ENCODE assay signal across 16 cellular contexts in genomic region chr20:58297394-58297793, GRCh38. TPM values are rescaled to one million over a fixed set of nuclear protein-coding genes. Genes with fewer than 3 reads are reported as not detected.
DNase-seq lines count a peak whose midpoint lies in the region; ATAC-seq and TF ChIP-seq lines count a peak whose summit lies in the region.
"Had no signal": no experiment of that assay in that cellular context is flagged by ENCODE, and none has a peak within 500 bp of the region (broad histone marks: within the 10 kb centered on the region; RNA-seq: fewer than 3 reads in every experiment).

No MANE protein-coding gene starts in this region.

- H3K4me3 ChIP-seq in endodermal cell (ENCODE audit: low read length), result no peak overlapping the region
- H3K4me3 ChIP-seq in heart left ventricle, result no peak overlapping the region

- H3K9me3 ChIP-seq in endodermal cell (ENCODE audit: control insufficient read depth, low read length) (no peaks in the 10 kb centered on the region), heart left ventricle (no peaks in the 10 kb centered on the region)
- H3K9me3 ChIP-seq: Caco-2 had no signal

- H3K36me3 ChIP-seq in endodermal cell (ENCODE audit: control insufficient read depth, insufficient read depth, low read length), result peaks cover 5% of the 10 kb centered on the region
- H3K36me3 ChIP-seq in heart left ventricle, result peaks cover 0 to 15% (median 0%) of the 10 kb centered on the region in 9 donors

- H3K27me3 ChIP-seq in endodermal cell (ENCODE audit: control insufficient read depth, insufficient read depth, low read length, poor library complexity, severe bottlenecking) (no peaks in the 10 kb centered on the region), heart left ventricle (no peaks in the 10 kb centered on the region)

- H3K9me3 Mint-ChIP-seq in activated CD4-positive, alpha-beta T cell treated with anti-CD3 and anti-CD28 coated beads, Interleukin-2, amount 10 ng/mL, durations not matched to agents 24 days and 14 days, result no peaks in the 10 kb centered on the region
- no peaks in the 10 kb centered on the region for H3K9me3 Mint-ChIP-seq in activated naive CD8-positive, alpha-beta T cell treated with anti-CD3 and anti-CD28 coated beads, Interleukin-2, amount 10 ng/mL, durations not matched to agents 7 days and 5 days
- H3K9me3 Mint-ChIP-seq in activated naive CD8-positive, alpha-beta T cell treated with anti-CD3 and anti-CD28 coated beads for 36 hours, result no peaks in the 10 kb centered on the region
- no peaks in the 10 kb centered on the region for H3K9me3 Mint-ChIP-seq in endodermal cell
- H3K9me3 Mint-ChIP-seq: CD14-positive monocyte; CD8-positive, alpha-beta memory T cell; HFFc6 had no signal

- CTCF ChIA-PET in RWPE1 (lab: Yijun Ruan, JAX), result interaction anchor here (0.8 kb wide), 1 partner anchor 64 kb away, joined by 3 read pairs; no protein-coding TSS in a partner anchor

- H3K4me1 Mint-ChIP-seq in activated CD4-positive, alpha-beta T cell treated with anti-CD3 and anti-CD28 coated beads, Interleukin-2, amount 10 ng/mL, durations not matched to agents 24 days and 14 days, result peaks cover 15% of the 10 kb centered on the region
- H3K4me1 Mint-ChIP-seq in activated naive CD8-positive, alpha-beta T cell treated with anti-CD3 and anti-CD28 coated beads, Interleukin-2, amount 10 ng/mL, durations not matched to agents 7 days and 5 days, result peaks cover 14% of the 10 kb centered on the region
- peaks cover 13% of the 10 kb centered on the region for H3K4me1 Mint-ChIP-seq in activated naive CD8-positive, alpha-beta T cell treated with anti-CD3 and anti-CD28 coated beads for 36 hours
- peaks cover 13% of the 10 kb centered on the region for H3K4me1 Mint-ChIP-seq in endodermal cell

- no peak for TF ChIP-seq POLR2A in heart left ventricle (IDR thresholded peaks at IDR 0.05)

- WGBS in endodermal cell (ENCODE audit: insufficient coverage in 1 of 2, insufficient read length in 1 of 2), 2 experiments, result 0% methylated on average over 1 of the region's 2 CpGs; no CpG with 5 or more reads in 1 of the 2 experiments
- 46 to 71% (median 52%) methylated on average over 2 of the region's 2 CpGs for WGBS in heart left ventricle, 4 donors

- TF ChIP-seq CTCF in endodermal cell (conservative IDR thresholded peaks at IDR 0.05) (no peak), RWPE1 (conservative IDR thresholded peaks at IDR 0.05; ENCODE audit: low read depth) (no peak), heart left ventricle (IDR thresholded peaks at IDR 0.05) (no peak)

- H3K27ac ChIP-seq in endodermal cell (ENCODE audit: low read depth, low read length) (no peak overlapping the region), RWPE1 (no peak overlapping the region), heart left ventricle (no peak overlapping the region)
- H3K27ac ChIP-seq: 22Rv1 had no signal

- no peaks in the 10 kb centered on the region for H3K27me3 Mint-ChIP-seq in activated CD4-positive, alpha-beta T cell treated with anti-CD3 and anti-CD28 coated beads, Interleukin-2, amount 10 ng/mL, durations not matched to agents 24 days and 14 days
- H3K27me3 Mint-ChIP-seq in activated naive CD8-positive, alpha-beta T cell treated with anti-CD3 and anti-CD28 coated beads, Interleukin-2, amount 10 ng/mL, durations not matched to agents 7 days and 5 days, result no peaks in the 10 kb centered on the region
- no peaks in the 10 kb centered on the region for H3K27me3 Mint-ChIP-seq in activated naive CD8-positive, alpha-beta T cell treated with anti-CD3 and anti-CD28 coated beads for 36 hours
- no peaks in the 10 kb centered on the region for H3K27me3 Mint-ChIP-seq in endodermal cell (ENCODE audit: insufficient read depth)
- H3K27me3 Mint-ChIP-seq: CD8-positive, alpha-beta memory T cell had no signal

- no peak overlapping the region for H3K4me3 Mint-ChIP-seq in activated CD4-positive, alpha-beta T cell treated with anti-CD3 and anti-CD28 coated beads, Interleukin-2, amount 10 ng/mL, durations not matched to agents 24 days and 14 days
- no peak overlapping the region for H3K4me3 Mint-ChIP-seq in activated naive CD8-positive, alpha-beta T cell treated with anti-CD3 and anti-CD28 coated beads, Interleukin-2, amount 10 ng/mL, durations not matched to agents 7 days and 5 days
- H3K4me3 Mint-ChIP-seq in activated naive CD8-positive, alpha-beta T cell treated with anti-CD3 and anti-CD28 coated beads for 36 hours, result no peak overlapping the region
- H3K4me3 Mint-ChIP-seq in endodermal cell, result no peak overlapping the region
- H3K4me3 Mint-ChIP-seq: CD14-positive monocyte, HFFc6 had no signal

- H3K9ac ChIP-seq in endodermal cell (ENCODE audit: extremely low read depth, low read length, poor library complexity, severe bottlenecking), result no peak overlapping the region

- H3K4me1 ChIP-seq in endodermal cell (ENCODE audit: control insufficient read depth, insufficient read depth, low read length) (no peaks in the 10 kb centered on the region), heart left ventricle (peaks cover 0 to 4% (median 0%) of the 10 kb centered on the region in 12 donors)

- peak overlapping the region; percentile 46 for H3K27ac Mint-ChIP-seq in activated CD4-positive, alpha-beta T cell treated with anti-CD3 and anti-CD28 coated beads, Interleukin-2, amount 10 ng/mL, durations not matched to agents 24 days and 14 days
- peak overlapping the region; percentile 13 for H3K27ac Mint-ChIP-seq in activated naive CD8-positive, alpha-beta T cell treated with anti-CD3 and anti-CD28 coated beads, Interleukin-2, amount 10 ng/mL, durations not matched to agents 7 days and 5 days
- H3K27ac Mint-ChIP-seq in activated naive CD8-positive, alpha-beta T cell treated with anti-CD3 and anti-CD28 coated beads for 36 hours, result no peak overlapping the region
- peak overlapping the region; percentile 40 for H3K27ac Mint-ChIP-seq in endodermal cell
- H3K27ac Mint-ChIP-seq: HFFc6 had no signal

- POLR2A ChIA-PET in activated naive CD8-positive, alpha-beta T cell treated with anti-CD3 and anti-CD28 coated beads, Interleukin-2, amount 10 ng/mL, durations not matched to agents 7 days and 5 days (lab: Charles Lee), result no interaction called here
- POLR2A ChIA-PET in RWPE1 (lab: Yijun Ruan, JAX; ENCODE audit: low non-redundant PET), result no interaction called here

- no peak for ATAC-seq in activated naive CD8-positive, alpha-beta T cell treated with anti-CD3 and anti-CD28 coated beads, Interleukin-2, amount 10 ng/mL, durations not matched to agents 7 days and 5 days (ENCODE audit: low read depth)
- no peak for ATAC-seq in heart left ventricle

- DNase-seq in activated CD4-positive, alpha-beta T cell treated with anti-CD3 and anti-CD28 coated beads, Interleukin-2, amount 10 ng/mL, durations not matched to agents 24 days and 14 days, result peak; percentile 52
- no peak for DNase-seq in activated CD4-positive, alpha-beta T cell treated with anti-CD3 and anti-CD28 coated beads for 48 hours
- DNase-seq in activated naive CD8-positive, alpha-beta T cell treated with anti-CD3 and anti-CD28 coated beads, Interleukin-2, amount 10 ng/mL, durations not matched to agents 7 days and 5 days, result no peak
- no peak for DNase-seq in activated naive CD8-positive, alpha-beta T cell treated with anti-CD3 and anti-CD28 coated beads for 36 hours
- DNase-seq in endodermal cell, result no peak
- no peak for DNase-seq in cortex of kidney (lab: John Stamatoyannopoulos, UW)
- DNase-seq in RWPE1 (ENCODE audit: low spot score), result no peak
- no peak for DNase-seq in heart left ventricle
- DNase-seq: Caco-2; CD8-positive, alpha-beta memory T cell; DND-41; GDM1; HCEC 1CT; HFFc6 had no signal

- peaks cover 20% of the 10 kb centered on the region for H3K36me3 Mint-ChIP-seq in activated CD4-positive, alpha-beta T cell treated with anti-CD3 and anti-CD28 coated beads, Interleukin-2, amount 10 ng/mL, durations not matched to agents 24 days and 14 days (ENCODE audit: low read depth)
- peaks cover 16% of the 10 kb centered on the region for H3K36me3 Mint-ChIP-seq in activated naive CD8-positive, alpha-beta T cell treated with anti-CD3 and anti-CD28 coated beads, Interleukin-2, amount 10 ng/mL, durations not matched to agents 7 days and 5 days
- peaks cover 13% of the 10 kb centered on the region for H3K36me3 Mint-ChIP-seq in activated naive CD8-positive, alpha-beta T cell treated with anti-CD3 and anti-CD28 coated beads for 36 hours
- H3K36me3 Mint-ChIP-seq in endodermal cell (ENCODE audit: low read depth), result peaks cover 15% of the 10 kb centered on the region

- intact Hi-C loops in activated CD4-positive, alpha-beta T cell treated with anti-CD3 and anti-CD28 coated beads, Interleukin-2, amount 10 ng/mL, durations not matched to agents 24 days and 14 days (cut with micrococcal nuclease), result no loop called here
- intact Hi-C loops in heart left ventricle (cut with DNase I), result no loop called here

RNA-seq across cellular contexts. Expression of gene RAB22A, which starts 12.1 kb away (rescaled TPM):
- total RNA-seq in activated CD4-positive, alpha-beta T cell treated with anti-CD3 and anti-CD28 coated beads, Interleukin-2, amount 10 ng/mL, durations not matched to agents 24 days and 14 days, result 16.5 and 17.4 TPM in 2 replicates
- total RNA-seq in activated naive CD8-positive, alpha-beta T cell treated with anti-CD3 and anti-CD28 coated beads, Interleukin-2, amount 10 ng/mL, durations not matched to agents 7 days and 5 days, result 10 to 100 TPM; 17.3 to 18.5 TPM
- 10 to 100 TPM; 12.8 to 13.9 TPM for total RNA-seq in activated naive CD8-positive, alpha-beta T cell treated with anti-CD3 and anti-CD28 coated beads for 36 hours
- 10 to 100 TPM in 1 of 2 donors, 1 to 10 TPM in 1; 8.4 to 11.6 TPM for total RNA-seq in endodermal cell
- 9.2 TPM for polyA plus RNA-seq in endodermal cell (2013, experiment 1 of 2)
- polyA plus RNA-seq in endodermal cell (2013, experiment 2 of 2), result 10.2 TPM
- 1 to 10 TPM; 5.4 to 9.7 (median 7.6) TPM for total RNA-seq in heart left ventricle
- polyA plus RNA-seq in heart left ventricle, result 1 to 10 TPM; 3.0 to 6.4 TPM
